In genomic region chr3:106590259-106590658, GRCh38 we compare ENCODE assay signal across 15 cellular contexts.
DNase-seq lines count a peak whose midpoint lies in the region; ATAC-seq, FAIRE-seq and TF ChIP-seq lines count a peak whose summit lies in the region.
"Had no signal": no experiment of that assay in that cellular context is flagged by ENCODE, and none has a peak within 500 bp of the region (broad histone marks: within the 10 kb centered on the region; RNA-seq: fewer than 3 reads in every experiment).

No MANE protein-coding gene starts in this region.

- no peak for ATAC-seq in RWPE2 (ENCODE audit: low read depth)
- ATAC-seq in omental fat pad (ENCODE audit: low FRiP score): peak; percentile 41
- no peak for ATAC-seq in HG02870 (IDR thresholded peaks at IDR 0.05; ENCODE audit: unreplicated experiment)
- ATAC-seq: HepG2, PC-3 had no signal

- DNase-seq in AG20443 (ENCODE audit: low spot score): peak; percentile 11
- DNase-seq in RWPE2 (ENCODE audit: low spot score): no peak
- peak; percentile 30 for DNase-seq in fibroblast of gingiva (ENCODE audit: low read depth)
- no peak for DNase-seq in omental fat pad (ENCODE audit: low spot score)
- DNase-seq in HTR-8/SVneo (ENCODE audit: insufficient read length, low spot score): no peak
- DNase-seq in AG08396 (ENCODE audit: low spot score): no peak
- DNase-seq: C1 segment of cervical spinal cord, MV-4-11, NCI-H1436, NCI-H2029 treated with DMSO at 0.1 percent for 48 hours, NCI-H524 treated with DMSO at 0.1 percent for 48 hours, PC-3 had no signal

- H3K9me3 ChIP-seq in RWPE2 (ENCODE audit: severe bottlenecking): no peaks in the 10 kb centered on the region

- H3K27ac ChIP-seq in RWPE2 (ENCODE audit: poor library complexity, severe bottlenecking): peak overlapping the region; percentile 74

- H3K36me3 ChIP-seq in RWPE2 (ENCODE audit: low read depth): no peaks in the 10 kb centered on the region

- H3K4me3 ChIP-seq in RWPE2 (ENCODE audit: severe bottlenecking): no peak overlapping the region

- H3K27me3 ChIP-seq in RWPE2 (ENCODE audit: insufficient read depth, poor library complexity, severe bottlenecking): no peaks in the 10 kb centered on the region

- FAIRE-seq in HTR-8/SVneo (lab: Jason Lieb, UNC): no peak
- FAIRE-seq: H1, HepG2 had no signal

- TF ChIP-seq CTCF in RWPE2 (IDR thresholded peaks at IDR 0.05; ENCODE audit: poor library complexity, severe bottlenecking) (no peak), omental fat pad (IDR thresholded peaks at IDR 0.05) (no peak)

- peaks cover 35% of the 10 kb centered on the region for H3K4me1 ChIP-seq in RWPE2 (ENCODE audit: insufficient read depth, poor library complexity, severe bottlenecking)

Comparison
In these comparisons a context has a peak if more than half of its experiments do, and no peak if none do; other contexts are left out.
1. DNase-seq: peak in AG20443 (single experiment) and fibroblast of gingiva (single experiment); none in RWPE2 (single experiment), omental fat pad (single experiment), HTR-8/SVneo (single experiment) and AG08396 (single experiment).